In genomic region chr6:151675746-151676459, GRCh38 we compare ENCODE assay signal across 8 cellular contexts.
DNase-seq lines count a peak whose midpoint lies in the region; ATAC-seq and TF ChIP-seq lines count a peak whose summit lies in the region.

No MANE protein-coding gene starts in this region.

- TF ChIP-seq EP300 in esophagus muscularis mucosa (IDR thresholded peaks at IDR 0.05), result no peak

- H3K36me3 ChIP-seq in esophagus muscularis mucosa (no peaks in the 10 kb centered on the region), trophoblast cell (ENCODE audit: control insufficient read depth in 1 of 2, insufficient read depth in 2 of 2, low read length in 2 of 2) (no peaks in the 10 kb centered on the region)

- no peak overlapping the region for H4K8ac ChIP-seq in trophoblast cell (ENCODE audit: low read depth, low read length)

- no peak overlapping the region for H3K18ac ChIP-seq in trophoblast cell (ENCODE audit: low read length)

- no peak overlapping the region for H3K4me2 ChIP-seq in trophoblast cell (ENCODE audit: low read length)

- H3K14ac ChIP-seq in trophoblast cell (ENCODE audit: low read length), result no peak overlapping the region

- H2BK120ac ChIP-seq in trophoblast cell (ENCODE audit: insufficient read depth, low read length, poor library complexity), result no peak overlapping the region

- H3K27me3 ChIP-seq in esophagus muscularis mucosa (no peaks in the 10 kb centered on the region), trophoblast cell (ENCODE audit: insufficient read depth, low read length) (no peaks in the 10 kb centered on the region)

- DNase-seq in AML-193 (lab: John Stamatoyannopoulos, UW) (peak; percentile 11 to 32), NCI-H510A treated with DMSO at 0.1 percent for 48 hours (lab: John Stamatoyannopoulos, UW) (peak; percentile 72), esophagus muscularis mucosa (ENCODE audit: extremely low spot score) (no peak), trophoblast cell (peak; percentile 72 to 89), Ammon's horn (ENCODE audit: low spot score) (no peak)
- peak; percentile 1 for DNase-seq in activated CD8-positive, alpha-beta memory T cell treated with anti-CD3 and anti-CD28 coated beads, Interleukin-2, amount 50 U/mL, for 1 hour (ENCODE audit: extremely low read depth)

- no peak overlapping the region for H3K4me3 ChIP-seq in esophagus muscularis mucosa
- no peak overlapping the region for H3K4me3 ChIP-seq in trophoblast cell (ENCODE audit: low read depth, low read length)

- no peak overlapping the region for H2AK5ac ChIP-seq in trophoblast cell (ENCODE audit: low read length)

- peak; percentile 86 for ATAC-seq in GM18861 (IDR thresholded peaks at IDR 0.05; ENCODE audit: unreplicated experiment)
- peak; percentile 82 for ATAC-seq in HG02981 (IDR thresholded peaks at IDR 0.05; ENCODE audit: unreplicated experiment)

- no peak overlapping the region for H2BK12ac ChIP-seq in trophoblast cell (ENCODE audit: low read length)

- H3K27ac ChIP-seq in esophagus muscularis mucosa (replicated peaks in 1 of 4), result no peak overlapping the region
- H3K27ac ChIP-seq in trophoblast cell (ENCODE audit: low read depth, low read length), result no peak overlapping the region

- no peak overlapping the region for H4K91ac ChIP-seq in trophoblast cell (ENCODE audit: low read depth, low read length)

- H3K4ac ChIP-seq in trophoblast cell (ENCODE audit: low read depth, low read length), result no peak overlapping the region

- no peak for TF ChIP-seq POLR2A in esophagus muscularis mucosa (IDR thresholded peaks at IDR 0.05; ENCODE audit: low read depth)

- no peak overlapping the region for H3K23ac ChIP-seq in trophoblast cell (ENCODE audit: low read length)

- intact Hi-C loops in esophagus muscularis mucosa (cut with DNase I), result no loop called here

- H4K12ac ChIP-seq in trophoblast cell (ENCODE audit: low read depth, low read length), result no peak overlapping the region

- peak; percentile 35 to 69 (median 41) for TF ChIP-seq CTCF in esophagus muscularis mucosa (IDR thresholded peaks at IDR 0.05)

- H3K4me1 ChIP-seq in esophagus muscularis mucosa (peaks cover 0 to 3% (median under 1%) of the 10 kb centered on the region in 4 donors), trophoblast cell (ENCODE audit: control insufficient read depth in 1 of 2, insufficient read depth in 2 of 2, low read length in 2 of 2) (no peaks in the 10 kb centered on the region)

- WGBS in esophagus muscularis mucosa, result 41% methylated on average over 8 of the region's 8 CpGs
- WGBS in trophoblast cell (ENCODE audit: extremely low coverage, insufficient coverage, insufficient read length), result no CpG with 5 or more reads among the region's 8 CpGs

- no peak overlapping the region for H2AFZ ChIP-seq in trophoblast cell (ENCODE audit: insufficient read depth, low read length, poor library complexity)

- H3K9me3 ChIP-seq in esophagus muscularis mucosa, result no peaks in the 10 kb centered on the region
- no peaks in the 10 kb centered on the region for H3K9me3 ChIP-seq in trophoblast cell (ENCODE audit: insufficient read depth, low read depth, low read length)

- H3K9ac ChIP-seq in trophoblast cell (ENCODE audit: low read length), result no peak overlapping the region

- H2BK5ac ChIP-seq in trophoblast cell (ENCODE audit: low read depth, low read length, poor library complexity), result no peak overlapping the region

- no peaks in the 10 kb centered on the region for H3K79me2 ChIP-seq in trophoblast cell (ENCODE audit: control insufficient read depth, insufficient read depth, low read length, poor library complexity)

- H3K79me1 ChIP-seq in trophoblast cell (ENCODE audit: low read length), result no peaks in the 10 kb centered on the region

Comparison
In these comparisons a context has a peak if more than half of its experiments do, and no peak if none do; other contexts are left out.
1. DNase-seq: peak in AML-193 (2 of 2), NCI-H510A treated with DMSO at 0.1 percent for 48 hours (single experiment), activated CD8-positive, alpha-beta memory T cell treated with anti-CD3 and anti-CD28 coated beads, Interleukin-2, amount 50 U/mL, for 1 hour (single experiment) and trophoblast cell (2 of 2); none in esophagus muscularis mucosa (single experiment) and Ammon's horn (single experiment).